Comparison of ENCODE assay signal across 11 cellular contexts in genomic region chr6:40695114-40695513, GRCh38.
DNase-seq lines count a peak whose midpoint lies in the region; ATAC-seq and TF ChIP-seq lines count a peak whose summit lies in the region.
"Had no signal": no experiment of that assay in that cellular context is flagged by ENCODE, and none has a peak within 500 bp of the region (broad histone marks: within the 10 kb centered on the region; RNA-seq: fewer than 3 reads in every experiment).

No MANE protein-coding gene starts in this region.

- POLR2A ChIA-PET in SK-N-SH (lab: Yijun Ruan, JAX) = no interaction called here
- POLR2A ChIA-PET in naive thymus-derived CD8-positive, alpha-beta T cell (lab: Charles Lee) = interaction anchor here (0.6 kb wide), 1 partner anchor 581 kb away, joined by 4 read pairs; no protein-coding TSS in a partner anchor

- no peaks in the 10 kb centered on the region for H3F3A ChIP-seq in MM.1S (ENCODE audit: insufficient read depth, low read length)
- no peaks in the 10 kb centered on the region for H3F3A ChIP-seq in SK-N-SH (replicated peaks; ENCODE audit: insufficient read depth)

- H3K4me1 Mint-ChIP-seq in naive thymus-derived CD8-positive, alpha-beta T cell = peaks cover 0 to 3% (median 0%) of the 10 kb centered on the region in 4 donors
- H3K4me1 Mint-ChIP-seq: activated CD4-positive, alpha-beta memory T cell treated with anti-CD3 and anti-CD28 coated beads, Interleukin-2, amount 10 ng/mL, durations not matched to agents 7 days and 5 days had no signal

- CTCF ChIA-PET in SK-N-SH (lab: Yijun Ruan, JAX) = interaction anchor here (0.7 to 1.4 kb wide), 4 partner anchors 12 to 333 kb away, joined by 3 to 6 read pairs (median 4); no protein-coding TSS in a partner anchor

- H3K36me3 ChIP-seq in MM.1S (replicated peaks; ENCODE audit: insufficient read depth, low read length) = no peaks in the 10 kb centered on the region
- no peaks in the 10 kb centered on the region for H3K36me3 ChIP-seq in SK-N-SH (replicated peaks in 1 of 2; ENCODE audit: control insufficient read depth in 1 of 2, insufficient read depth in 2 of 2, low read length in 1 of 2)
- no peaks in the 10 kb centered on the region for H3K36me3 ChIP-seq in mesendoderm (ENCODE audit: control insufficient read depth, insufficient read depth, low read length)
- H3K36me3 ChIP-seq: cardiac muscle cell had no signal

- H3K79me1 ChIP-seq in mesendoderm (ENCODE audit: low read length) = no peaks in the 10 kb centered on the region

- H2BK15ac ChIP-seq in mesendoderm (replicated peaks; ENCODE audit: low read depth) = no peak overlapping the region

- H3K4me1 ChIP-seq in MM.1S (ENCODE audit: low read length) (no peaks in the 10 kb centered on the region), SK-N-SH (ENCODE audit: control insufficient read depth in 1 of 2, insufficient read depth in 2 of 2, low read depth in 1 of 2, low read length in 1 of 2) (peaks cover 0 to 14% of the 10 kb centered on the region in 2 experiments; a peak in 1 of 4 replicates), mesendoderm (ENCODE audit: control insufficient read depth, low read depth, low read length) (peaks cover 2% of the 10 kb centered on the region)

- H3K9ac ChIP-seq in MM.1S (ENCODE audit: low read length) (no peak overlapping the region), SK-N-SH (no peak overlapping the region), mesendoderm (ENCODE audit: low read length) (no peak overlapping the region)

- TF ChIP-seq EP300 in SK-N-SH (IDR thresholded peaks at IDR 0.05; ENCODE audit: borderline replicate concordance in 1 of 2, low read depth in 1 of 2, low read length in 1 of 2) = no peak

- no peak for ATAC-seq in naive thymus-derived CD8-positive, alpha-beta T cell

- no peaks in the 10 kb centered on the region for H3K9me3 ChIP-seq in MM.1S (replicated peaks; ENCODE audit: insufficient read depth, low read length)
- H3K9me3 ChIP-seq in SK-N-SH = no peaks in the 10 kb centered on the region

- H2AK5ac ChIP-seq in mesendoderm (ENCODE audit: low read length) = no peak overlapping the region

- no peaks in the 10 kb centered on the region for H3K79me2 ChIP-seq in MM.1S (ENCODE audit: low read length)
- H3K79me2 ChIP-seq in SK-N-SH (ENCODE audit: insufficient read depth) = no peaks in the 10 kb centered on the region
- H3K79me2 ChIP-seq in mesendoderm (ENCODE audit: control insufficient read depth, insufficient read depth, low read length) = no peaks in the 10 kb centered on the region

- H4K20me1 ChIP-seq in MM.1S (ENCODE audit: insufficient read depth, low read length) (no peaks in the 10 kb centered on the region), SK-N-SH (ENCODE audit: insufficient read depth) (no peaks in the 10 kb centered on the region)

- no peak for TF ChIP-seq CTCF in MM.1S (IDR thresholded peaks at IDR 0.05; ENCODE audit: low read length)
- no peak for TF ChIP-seq CTCF in SK-N-SH (IDR thresholded peaks at IDR 0.05)

- no peak overlapping the region for H3K4me3 ChIP-seq in MM.1S (ENCODE audit: low read length)
- H3K4me3 ChIP-seq in SK-N-SH (ENCODE audit: low read depth in 2 of 2, low read length in 1 of 2) = no peak overlapping the region
- no peak overlapping the region for H3K4me3 ChIP-seq in mesendoderm (ENCODE audit: low read length)
- H3K4me3 ChIP-seq: cardiac muscle cell, smooth muscle cell had no signal

- no peak overlapping the region for H3K4ac ChIP-seq in mesendoderm (ENCODE audit: low read depth, low read length)

- H3K27ac ChIP-seq in MM.1S (ENCODE audit: low read length) (no peak overlapping the region), SK-N-SH (ENCODE audit: low read depth in 2 of 2, low read length in 1 of 2) (peak overlapping the region in 1 of 2 experiments; percentile 47; a peak in 1 of 4 replicates), mesendoderm (ENCODE audit: low read depth, low read length) (no peak overlapping the region)
- H3K27ac ChIP-seq: cardiac muscle cell had no signal

- no peak for TF ChIP-seq RAD21 in SK-N-SH (IDR thresholded peaks at IDR 0.05; ENCODE audit: low read length)

- no peak overlapping the region for H3K4me3 Mint-ChIP-seq in naive thymus-derived CD8-positive, alpha-beta T cell
- H3K4me3 Mint-ChIP-seq: activated CD4-positive, alpha-beta memory T cell treated with anti-CD3 and anti-CD28 coated beads, Interleukin-2, amount 10 ng/mL, durations not matched to agents 7 days and 5 days had no signal

- no peak overlapping the region for H3K27ac Mint-ChIP-seq in naive thymus-derived CD8-positive, alpha-beta T cell
- H3K27ac Mint-ChIP-seq: activated CD4-positive, alpha-beta memory T cell treated with anti-CD3 and anti-CD28 coated beads, Interleukin-2, amount 10 ng/mL, durations not matched to agents 7 days and 5 days had no signal

- no peak overlapping the region for H4K5ac ChIP-seq in mesendoderm (ENCODE audit: low read length)

- WGBS in SK-N-SH (ENCODE audit: low lambda C conversion rate) = 29% methylated on average over 2 of the region's 2 CpGs
- WGBS in mesendoderm (ENCODE audit: extremely low coverage, insufficient coverage, low lambda C conversion rate) = no CpG with 5 or more reads among the region's 2 CpGs

- no peak overlapping the region for H2BK120ac ChIP-seq in mesendoderm (ENCODE audit: low read depth, low read length)

- no peak overlapping the region for H2BK5ac ChIP-seq in mesendoderm (ENCODE audit: low read length)

- H3K9me2 ChIP-seq in MM.1S (replicated peaks; ENCODE audit: insufficient read depth, low read length) = no peaks in the 10 kb centered on the region
- H3K9me2 ChIP-seq in SK-N-SH = no peaks in the 10 kb centered on the region

- DNase-seq in EH (ENCODE audit: low read depth) (peak; percentile 16), MM.1S (peak; percentile 15), SK-N-SH (peak; percentile 33), mesendoderm (peak; percentile 64), HT-29 (ENCODE audit: low spot score) (no peak)
- DNase-seq in naive thymus-derived CD8-positive, alpha-beta T cell = no peak
- DNase-seq in stimulated activated CD4-positive, alpha-beta T cell treated with anti-CD3 and anti-CD28 coated beads, Interleukin-1b, Interleukin-23, amount 100 ng/mL, for 48 hours = no peak
- DNase-seq: activated CD4-positive, alpha-beta memory T cell treated with anti-CD3 and anti-CD28 coated beads, Interleukin-2, amount 10 ng/mL, durations not matched to agents 7 days and 5 days; T-helper 2 cell had no signal

- H3K18ac ChIP-seq in mesendoderm (ENCODE audit: low read length) = no peak overlapping the region

- H3K36me3 Mint-ChIP-seq in naive thymus-derived CD8-positive, alpha-beta T cell = no peaks in the 10 kb centered on the region

- H4K8ac ChIP-seq in mesendoderm (ENCODE audit: low read depth, low read length) = no peak overlapping the region

- no peaks in the 10 kb centered on the region for H3K9me3 Mint-ChIP-seq in naive thymus-derived CD8-positive, alpha-beta T cell
- H3K9me3 Mint-ChIP-seq: activated CD4-positive, alpha-beta memory T cell treated with anti-CD3 and anti-CD28 coated beads, Interleukin-2, amount 10 ng/mL, durations not matched to agents 7 days and 5 days had no signal

- no peak overlapping the region for H2AFZ ChIP-seq in MM.1S (ENCODE audit: low read length)
- no peak overlapping the region for H2AFZ ChIP-seq in SK-N-SH (ENCODE audit: low read depth)

- H3K27me3 Mint-ChIP-seq in naive thymus-derived CD8-positive, alpha-beta T cell = peaks cover 0 to 9% (median 2%) of the 10 kb centered on the region in 5 donors
- H3K27me3 Mint-ChIP-seq: activated CD4-positive, alpha-beta memory T cell treated with anti-CD3 and anti-CD28 coated beads, Interleukin-2, amount 10 ng/mL, durations not matched to agents 7 days and 5 days had no signal

- no peak overlapping the region for H3K23ac ChIP-seq in mesendoderm (ENCODE audit: low read length)

- H3K4me2 ChIP-seq in MM.1S (ENCODE audit: low read depth, low read length) = no peak overlapping the region
- no peak overlapping the region for H3K4me2 ChIP-seq in SK-N-SH
- H3K4me2 ChIP-seq in mesendoderm (ENCODE audit: low read length) = no peak overlapping the region
- H3K4me2 ChIP-seq: smooth muscle cell had no signal

- no peak overlapping the region for H3K56ac ChIP-seq in mesendoderm (ENCODE audit: low read length)

- H3K27me3 ChIP-seq in MM.1S (replicated peaks; ENCODE audit: insufficient read depth, low read length) (no peaks in the 10 kb centered on the region), SK-N-SH (ENCODE audit: insufficient read depth) (no peaks in the 10 kb centered on the region), mesendoderm (ENCODE audit: insufficient read depth, low read length, poor library complexity) (no peaks in the 10 kb centered on the region)
- H3K27me3 ChIP-seq: cardiac muscle cell had no signal

TF ChIP-seq in SK-N-SH, 30 proteins besides CTCF, POLR2A, EP300 and RAD21:
- TF ChIP-seq USF1 (IDR thresholded peaks at IDR 0.05; ENCODE audit: borderline replicate concordance, low read depth) = no peak
- no peak for TF ChIP-seq MAX (IDR thresholded peaks at IDR 0.05; ENCODE audit: low read depth)
- TF ChIP-seq GABPA (IDR thresholded peaks at IDR 0.05; ENCODE audit: low read depth) = no peak
- TF ChIP-seq USF2 (IDR thresholded peaks at IDR 0.05; ENCODE audit: borderline replicate concordance, low read depth, low read length) = no peak

Comparison
In these comparisons a context has a peak if more than half of its experiments do, and no peak if none do; other contexts are left out.
1. DNase-seq: peak in EH (single experiment), MM.1S (single experiment), SK-N-SH (single experiment) and mesendoderm (single experiment); none in naive thymus-derived CD8-positive, alpha-beta T cell (0 of 10), stimulated activated CD4-positive, alpha-beta T cell treated with anti-CD3 and anti-CD28 coated beads, Interleukin-1b, Interleukin-23, amount 100 ng/mL, for 48 hours (single experiment) and HT-29 (single experiment).